1 cellular context compared by ENCODE assay signal in the genomic region with DNA sequence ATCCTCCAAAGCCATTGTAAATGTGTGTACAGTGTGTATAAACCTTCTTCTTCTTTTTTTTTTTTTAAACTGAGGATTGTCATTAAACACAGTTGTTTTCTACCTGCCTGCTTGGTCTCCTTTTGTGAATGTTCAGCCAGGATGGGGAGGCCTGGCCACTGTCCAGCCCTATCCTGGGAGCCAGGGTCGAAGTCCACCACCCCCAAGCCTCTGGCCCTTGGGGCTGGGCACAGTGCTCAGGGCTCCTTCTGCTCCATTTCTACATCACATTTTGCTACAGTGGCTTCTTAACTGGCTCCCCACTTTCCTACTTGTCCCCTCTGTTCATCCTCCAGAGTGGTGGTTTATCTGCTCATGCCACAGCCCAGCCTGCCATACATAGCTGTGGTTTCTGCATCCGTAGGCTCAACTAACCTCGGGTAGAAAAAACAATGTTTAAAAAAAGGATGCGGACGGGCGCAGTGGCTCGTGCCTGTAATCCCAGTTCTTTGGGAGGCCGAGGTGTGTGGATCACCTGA.
TF ChIP-seq lines count a peak whose summit lies in the region.

No MANE protein-coding gene starts in this region.

TF ChIP-seq in HepG2, 621 proteins besides CTCF, POLR2A, EP300 and RAD21 (continued from another document and continues in another):
- TF ChIP-seq, protein P1, sequence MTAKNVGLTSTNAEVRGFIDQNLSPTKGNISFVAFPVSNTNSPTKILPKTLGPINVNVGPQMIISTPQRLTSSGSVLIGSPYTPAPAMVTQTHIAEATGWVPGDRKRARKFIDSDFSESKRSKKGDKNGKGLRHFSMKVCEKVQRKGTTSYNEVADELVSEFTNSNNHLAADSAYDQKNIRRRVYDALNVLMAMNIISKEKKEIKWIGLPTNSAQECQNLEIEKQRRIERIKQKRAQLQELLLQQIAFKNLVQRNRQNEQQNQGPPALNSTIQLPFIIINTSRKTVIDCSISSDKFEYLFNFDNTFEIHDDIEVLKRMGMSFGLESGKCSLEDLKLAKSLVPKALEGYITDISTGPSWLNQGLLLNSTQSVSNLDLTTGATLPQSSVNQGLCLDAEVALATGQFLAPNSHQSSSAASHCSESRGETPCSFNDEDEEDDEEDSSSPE (CRISPR knock-in tag; IDR thresholded peaks at IDR 0.05): no peak
- no peak for TF ChIP-seq ZNF737 (CRISPR knock-in tag; IDR thresholded peaks at IDR 0.05; ENCODE audit: borderline replicate concordance)
- TF ChIP-seq ZNF296 (CRISPR knock-in tag; conservative IDR thresholded peaks at IDR 0.05): peak; percentile 70; the same call in 1 of the 2 replicates
- no peak for TF ChIP-seq ISL2 (CRISPR knock-in tag; IDR thresholded peaks at IDR 0.05)
- TF ChIP-seq ZNF788 (CRISPR knock-in tag; IDR thresholded peaks at IDR 0.05; ENCODE audit: borderline replicate concordance): peak; percentile 57; the same call in 1 of the 2 replicates
- no peak for TF ChIP-seq CHCHD3 (CRISPR knock-in tag; IDR thresholded peaks at IDR 0.05)
- TF ChIP-seq, protein P2, sequence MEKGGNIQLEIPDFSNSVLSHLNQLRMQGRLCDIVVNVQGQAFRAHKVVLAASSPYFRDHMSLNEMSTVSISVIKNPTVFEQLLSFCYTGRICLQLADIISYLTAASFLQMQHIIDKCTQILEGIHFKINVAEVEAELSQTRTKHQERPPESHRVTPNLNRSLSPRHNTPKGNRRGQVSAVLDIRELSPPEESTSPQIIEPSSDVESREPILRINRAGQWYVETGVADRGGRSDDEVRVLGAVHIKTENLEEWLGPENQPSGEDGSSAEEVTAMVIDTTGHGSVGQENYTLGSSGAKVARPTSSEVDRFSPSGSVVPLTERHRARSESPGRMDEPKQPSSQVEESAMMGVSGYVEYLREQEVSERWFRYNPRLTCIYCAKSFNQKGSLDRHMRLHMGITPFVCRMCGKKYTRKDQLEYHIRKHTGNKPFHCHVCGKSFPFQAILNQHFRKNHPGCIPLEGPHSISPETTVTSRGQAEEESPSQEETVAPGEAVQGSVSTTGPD (CRISPR knock-in tag; IDR thresholded peaks at IDR 0.05): no peak
- no peak for TF ChIP-seq ZNF564 (CRISPR knock-in tag; IDR thresholded peaks at IDR 0.05)
- TF ChIP-seq TFDP1 (CRISPR knock-in tag; IDR thresholded peaks at IDR 0.05; ENCODE audit: borderline replicate concordance): no peak
- TF ChIP-seq ZSCAN29 (CRISPR knock-in tag; conservative IDR thresholded peaks at IDR 0.05): no peak
- no peak for TF ChIP-seq ESRRA (CRISPR knock-in tag; IDR thresholded peaks at IDR 0.05; ENCODE audit: low read depth)
- TF ChIP-seq ZUFSP (CRISPR knock-in tag; IDR thresholded peaks at IDR 0.05; ENCODE audit: borderline replicate concordance): no peak
- TF ChIP-seq ZBTB39 (CRISPR knock-in tag; IDR thresholded peaks at IDR 0.05): no peak
- TF ChIP-seq EED (CRISPR knock-in tag; IDR thresholded peaks at IDR 0.05): no peak
- TF ChIP-seq GFI1 (CRISPR knock-in tag; IDR thresholded peaks at IDR 0.05; ENCODE audit: borderline replicate concordance): no peak; the same call in 1 of the 2 replicates
- no peak for TF ChIP-seq SMC3 (IDR thresholded peaks at IDR 0.05; ENCODE audit: low read length)
- no peak for TF ChIP-seq CSRNP2 (CRISPR knock-in tag; conservative IDR thresholded peaks at IDR 0.05; ENCODE audit: low read depth)
- no peak for TF ChIP-seq ZNF674 (CRISPR knock-in tag; IDR thresholded peaks at IDR 0.05; ENCODE audit: low read depth)
- TF ChIP-seq SOX13 (IDR thresholded peaks at IDR 0.05): no peak
- TF ChIP-seq SOX13 (CRISPR knock-in tag; conservative IDR thresholded peaks at IDR 0.05 in 1 of 2, IDR thresholded peaks at IDR 0.05 in 1 of 2): peak in 1 of 2 experiments; percentile 51; a peak in 1 of 4 replicates
- TF ChIP-seq, protein P3, sequence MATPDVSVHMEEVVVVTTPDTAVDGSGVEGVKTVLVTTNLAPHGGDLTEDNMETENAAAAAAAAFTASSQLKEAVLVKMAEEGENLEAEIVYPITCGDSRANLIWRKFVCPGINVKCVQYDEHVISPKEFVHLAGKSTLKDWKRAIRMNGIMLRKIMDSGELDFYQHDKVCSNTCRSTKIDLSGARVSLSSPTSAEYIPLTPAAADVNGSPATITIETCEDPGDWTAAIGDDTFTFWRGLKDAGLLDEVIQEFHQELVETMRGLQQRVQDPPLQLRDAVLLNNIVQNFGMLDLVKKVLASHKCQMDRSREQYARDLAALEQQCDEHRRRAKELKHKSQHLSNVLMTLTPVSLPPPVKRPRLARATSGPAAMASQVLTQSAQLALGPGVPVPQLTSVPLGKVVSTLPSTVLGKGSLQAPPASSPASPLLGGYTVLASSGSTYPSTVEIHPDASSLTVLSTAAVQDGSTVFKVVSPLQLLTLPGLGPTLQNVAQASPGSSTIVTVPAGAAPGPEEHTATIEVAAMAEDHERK (CRISPR knock-in tag; IDR thresholded peaks at IDR 0.05; ENCODE audit: low read depth): no peak
- TF ChIP-seq, protein P4, sequence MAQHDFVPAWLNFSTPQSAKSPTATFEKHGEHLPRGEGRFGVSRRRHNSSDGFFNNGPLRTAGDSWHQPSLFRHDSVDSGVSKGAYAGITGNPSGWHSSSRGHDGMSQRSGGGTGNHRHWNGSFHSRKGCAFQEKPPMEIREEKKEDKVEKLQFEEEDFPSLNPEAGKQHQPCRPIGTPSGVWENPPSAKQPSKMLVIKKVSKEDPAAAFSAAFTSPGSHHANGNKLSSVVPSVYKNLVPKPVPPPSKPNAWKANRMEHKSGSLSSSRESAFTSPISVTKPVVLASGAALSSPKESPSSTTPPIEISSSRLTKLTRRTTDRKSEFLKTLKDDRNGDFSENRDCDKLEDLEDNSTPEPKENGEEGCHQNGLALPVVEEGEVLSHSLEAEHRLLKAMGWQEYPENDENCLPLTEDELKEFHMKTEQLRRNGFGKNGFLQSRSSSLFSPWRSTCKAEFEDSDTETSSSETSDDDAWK (CRISPR knock-in tag; IDR thresholded peaks at IDR 0.05): no peak
- TF ChIP-seq RNF219 (CRISPR knock-in tag; IDR thresholded peaks at IDR 0.05): no peak
- TF ChIP-seq ZNF138 (CRISPR knock-in tag; IDR thresholded peaks at IDR 0.05; ENCODE audit: low read depth): no peak
- TF ChIP-seq ZNF567 (CRISPR knock-in tag; IDR thresholded peaks at IDR 0.05; ENCODE audit: borderline replicate concordance): no peak
- no peak for TF ChIP-seq TRIM24 (CRISPR knock-in tag; IDR thresholded peaks at IDR 0.05)
- TF ChIP-seq, protein P5, sequence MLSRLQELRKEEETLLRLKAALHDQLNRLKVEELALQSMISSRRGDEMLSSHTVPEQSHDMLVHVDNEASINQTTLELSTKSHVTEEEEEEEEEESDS (CRISPR knock-in tag; IDR thresholded peaks at IDR 0.05; ENCODE audit: borderline replicate concordance): no peak
- TF ChIP-seq, protein P6, sequence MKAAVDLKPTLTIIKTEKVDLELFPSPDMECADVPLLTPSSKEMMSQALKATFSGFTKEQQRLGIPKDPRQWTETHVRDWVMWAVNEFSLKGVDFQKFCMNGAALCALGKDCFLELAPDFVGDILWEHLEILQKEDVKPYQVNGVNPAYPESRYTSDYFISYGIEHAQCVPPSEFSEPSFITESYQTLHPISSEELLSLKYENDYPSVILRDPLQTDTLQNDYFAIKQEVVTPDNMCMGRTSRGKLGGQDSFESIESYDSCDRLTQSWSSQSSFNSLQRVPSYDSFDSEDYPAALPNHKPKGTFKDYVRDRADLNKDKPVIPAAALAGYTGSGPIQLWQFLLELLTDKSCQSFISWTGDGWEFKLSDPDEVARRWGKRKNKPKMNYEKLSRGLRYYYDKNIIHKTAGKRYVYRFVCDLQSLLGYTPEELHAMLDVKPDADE (CRISPR knock-in tag; IDR thresholded peaks at IDR 0.05): no peak
- no peak for TF ChIP-seq SMAD3 (CRISPR knock-in tag; IDR thresholded peaks at IDR 0.05)
- TF ChIP-seq ZNF34 (CRISPR knock-in tag; IDR thresholded peaks at IDR 0.05; ENCODE audit: borderline replicate concordance): no peak
- TF ChIP-seq HCFC1 (IDR thresholded peaks at IDR 0.05; ENCODE audit: low read depth, low read length): no peak
- TF ChIP-seq HOXA3 (CRISPR knock-in tag; IDR thresholded peaks at IDR 0.05): 0 out of 2 replicates have a peak, but pooled peaks have one; percentile 32
- TF ChIP-seq, protein P7, sequence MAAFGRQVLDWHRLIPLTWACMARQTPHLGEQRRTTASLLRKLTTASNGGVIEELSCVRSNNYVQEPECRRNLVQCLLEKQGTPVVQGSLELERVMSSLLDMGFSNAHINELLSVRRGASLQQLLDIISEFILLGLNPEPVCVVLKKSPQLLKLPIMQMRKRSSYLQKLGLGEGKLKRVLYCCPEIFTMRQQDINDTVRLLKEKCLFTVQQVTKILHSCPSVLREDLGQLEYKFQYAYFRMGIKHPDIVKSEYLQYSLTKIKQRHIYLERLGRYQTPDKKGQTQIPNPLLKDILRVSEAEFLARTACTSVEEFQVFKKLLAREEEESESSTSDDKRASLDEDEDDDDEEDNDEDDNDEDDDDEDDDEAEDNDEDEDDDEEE (CRISPR knock-in tag; IDR thresholded peaks at IDR 0.05): no peak
- no peak for TF ChIP-seq ZNF570 (CRISPR knock-in tag; IDR thresholded peaks at IDR 0.05; ENCODE audit: borderline replicate concordance)
- TF ChIP-seq ZFP91 (CRISPR knock-in tag; IDR thresholded peaks at IDR 0.05; ENCODE audit: borderline replicate concordance): peak; percentile 53
- TF ChIP-seq ZNF749 (CRISPR knock-in tag; IDR thresholded peaks at IDR 0.05; ENCODE audit: borderline replicate concordance): no peak
- 0 out of 2 replicates have a peak, but pooled peaks have one; percentile 54 for TF ChIP-seq NCOR1 (IDR thresholded peaks at IDR 0.05; ENCODE audit: borderline replicate concordance, low read length)
